In the genomic region with DNA sequence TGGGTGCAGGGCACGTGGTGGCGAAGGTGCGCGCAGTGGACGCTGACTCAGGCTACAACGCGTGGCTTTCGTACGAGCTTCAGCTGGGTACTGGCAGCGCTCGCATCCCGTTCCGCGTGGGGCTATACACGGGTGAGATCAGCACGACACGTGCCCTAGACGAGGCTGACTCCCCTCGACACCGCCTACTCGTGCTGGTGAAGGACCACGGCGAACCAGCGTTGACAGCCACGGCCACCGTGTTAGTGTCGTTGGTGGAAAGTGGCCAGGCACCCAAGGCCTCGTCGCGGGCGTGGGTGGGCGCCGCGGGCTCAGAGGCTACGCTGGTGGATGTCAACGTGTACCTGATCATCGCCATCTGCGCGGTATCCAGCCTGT, we compare ENCODE assay signal across 23 cellular contexts. TPM values are rescaled to one million over a fixed set of nuclear protein-coding genes. Genes with fewer than 3 reads are reported as not detected.
DNase-seq lines count a peak whose midpoint lies in the region; ATAC-seq, FAIRE-seq and TF ChIP-seq lines count a peak whose summit lies in the region.
"Had no signal": no experiment of that assay in that cellular context is flagged by ENCODE, and none has a peak within 500 bp of the region (broad histone marks: within the 10 kb centered on the region; RNA-seq: fewer than 3 reads in every experiment).

No MANE protein-coding gene starts in this region.

- H3K4me2 ChIP-seq in H1 (ENCODE audit: insufficient read depth in 1 of 2, low read depth in 2 of 2, low read length in 2 of 2) (no peak overlapping the region), neural cell (ENCODE audit: low read length) (no peak overlapping the region)
- H3K4me2 ChIP-seq: A549; BLaER1 treated with 17β-estradiol and CSF1 and Interleukin-3, amounts not matched to agents 10 nM and 100 nM had no signal

- no peak overlapping the region for H3K27ac Mint-ChIP-seq in CD4-positive, alpha-beta memory T cell
- H3K27ac Mint-ChIP-seq: CD14-positive monocyte; CD8-positive, alpha-beta T cell had no signal

- intact Hi-C loops in posterior vena cava (cut with DNase I): no loop called here
- intact Hi-C loops in CD4-positive, alpha-beta memory T cell (cut with micrococcal nuclease): no loop called here

- no peaks in the 10 kb centered on the region for H3K23me2 ChIP-seq in H1 (ENCODE audit: low read depth, low read length)

- H2BK120ac ChIP-seq in H1 (replicated peaks; ENCODE audit: low read depth, low read length): no peak overlapping the region

- CTCF ChIA-PET in H1 (lab: Charles Lee; ENCODE audit: partially characterized antibody): interaction anchor here (3.8 to 5.7 kb wide), 2 partner anchors 10 to 44 kb away, joined by 19 to 59 read pairs; partner anchors contain the start of genes PCDHA4 and PCDHA8
- CTCF ChIA-PET in CD4-positive, alpha-beta memory T cell (lab: Charles Lee; ENCODE audit: partially characterized antibody): no interaction called here

- H2AK5ac ChIP-seq in H1 (ENCODE audit: low read depth, low read length): no peak overlapping the region

- H3K79me2 ChIP-seq in H1 (ENCODE audit: control insufficient read depth in 1 of 2, insufficient read depth in 2 of 2, low read length in 2 of 2): no peaks in the 10 kb centered on the region
- H3K79me2 ChIP-seq in neural cell (replicated peaks; ENCODE audit: insufficient read depth, low read length): peaks cover 5% of the 10 kb centered on the region

- H3K4me3 Mint-ChIP-seq in CD4-positive, alpha-beta memory T cell: no peak overlapping the region
- H3K4me3 Mint-ChIP-seq: CD14-positive monocyte; CD8-positive, alpha-beta T cell had no signal

- no peak for TF ChIP-seq POLR2A in H1 (IDR thresholded peaks at IDR 0.05; ENCODE audit: control extremely low read depth in 1 of 2, low read depth in 2 of 2, low read length in 2 of 2)

- peaks cover 0 to 6% of the 10 kb centered on the region in 2 donors for H3K36me3 Mint-ChIP-seq in CD4-positive, alpha-beta memory T cell
- H3K36me3 Mint-ChIP-seq: CD14-positive monocyte had no signal

- no peak for FAIRE-seq in H1 (lab: Jason Lieb, UNC)
- FAIRE-seq: A549, G401.6, GM12892 had no signal

- no peak overlapping the region for H2BK20ac ChIP-seq in H1 (ENCODE audit: low read length)

- H3K4me1 ChIP-seq in RWPE2 (ENCODE audit: insufficient read depth, poor library complexity, severe bottlenecking) (no peaks in the 10 kb centered on the region), H1 (replicated peaks in 1 of 4; ENCODE audit: control insufficient read depth in 3 of 4, insufficient read depth in 4 of 4, low read length in 3 of 4) (no peaks in the 10 kb centered on the region)
- no peaks in the 10 kb centered on the region for H3K4me1 ChIP-seq in CD4-positive, alpha-beta memory T cell (ENCODE audit: insufficient read depth, low read length)
- H3K4me1 ChIP-seq: A549; BE2C; BLaER1 treated with 17β-estradiol and CSF1 and Interleukin-3, amounts not matched to agents 10 nM and 100 nM; Caco-2 had no signal

- H3K9me2 ChIP-seq in neural cell (ENCODE audit: insufficient read depth, low read length): no peaks in the 10 kb centered on the region

- H3K79me1 ChIP-seq in H1 (ENCODE audit: low read depth, low read length): no peaks in the 10 kb centered on the region

- H3K27ac ChIP-seq in RWPE2 (ENCODE audit: poor library complexity, severe bottlenecking) (no peak overlapping the region), H1 (ENCODE audit: low read depth, low read length) (no peak overlapping the region), neural cell (ENCODE audit: low read length) (no peak overlapping the region)
- no peak overlapping the region for H3K27ac ChIP-seq in CD4-positive, alpha-beta memory T cell (ENCODE audit: low read depth, low read length)
- H3K27ac ChIP-seq: A549; BLaER1 treated with 17β-estradiol and CSF1 and Interleukin-3, amounts not matched to agents 10 nM and 100 nM had no signal

- H2AFZ ChIP-seq in H1 (ENCODE audit: low read length): no peak overlapping the region
- no peak overlapping the region for H2AFZ ChIP-seq in neural cell (ENCODE audit: low read depth, low read length)

- H2BK15ac ChIP-seq in H1 (ENCODE audit: low read length): no peak overlapping the region

- TF ChIP-seq RAD21 in H1 (IDR thresholded peaks at IDR 0.05 in 1 of 2, conservative IDR thresholded peaks at IDR 0.05 in 1 of 2; ENCODE audit: low read depth in 2 of 2, low read length in 2 of 2) (no peak), neural cell (conservative IDR thresholded peaks at IDR 0.05) (no peak)

- no peak overlapping the region for H2BK12ac ChIP-seq in H1 (ENCODE audit: low read depth, low read length)

- H2BK5ac ChIP-seq in H1 (ENCODE audit: low read depth, low read length): no peak overlapping the region

- H3K36me3 ChIP-seq in RWPE2 (ENCODE audit: low read depth): no peaks in the 10 kb centered on the region
- peaks cover 0 to 14% (median 0%) of the 10 kb centered on the region in 4 experiments; a peak in 1 of 8 replicates for H3K36me3 ChIP-seq in H1 (ENCODE audit: control insufficient read depth in 2 of 4, insufficient read depth in 4 of 4, low read length in 3 of 4)
- H3K36me3 ChIP-seq in neural cell (ENCODE audit: insufficient read depth, low read length): peaks cover 26% of the 10 kb centered on the region
- H3K36me3 ChIP-seq in CD4-positive, alpha-beta memory T cell (ENCODE audit: insufficient read depth, low read length): no peaks in the 10 kb centered on the region
- H3K36me3 ChIP-seq: BLaER1 treated with 17β-estradiol and CSF1 and Interleukin-3, amounts not matched to agents 10 nM and 100 nM had no signal

- H3K9me3 ChIP-seq in RWPE2 (ENCODE audit: severe bottlenecking) (peaks cover 4% of the 10 kb centered on the region), H1 (ENCODE audit: insufficient read depth in 2 of 2, low read depth in 1 of 2, low read length in 1 of 2) (peaks cover 3 to 24% of the 10 kb centered on the region in 2 experiments; a peak in 3 of 4 replicates), neural cell (ENCODE audit: low read length) (peaks cover 71% of the 10 kb centered on the region)
- peaks cover 0 to 4% of the 10 kb centered on the region in 2 donors for H3K9me3 ChIP-seq in CD4-positive, alpha-beta memory T cell (ENCODE audit: control insufficient read depth in 1 of 2, low read length in 2 of 2)

- H3K14ac ChIP-seq in H1 (ENCODE audit: insufficient read length): no peak overlapping the region

- TF ChIP-seq EP300 in H1 (IDR thresholded peaks at IDR 0.05; ENCODE audit: borderline replicate concordance in 1 of 2, low read depth in 2 of 2, low read length in 2 of 2): no peak
- TF ChIP-seq EP300 in neural cell (conservative IDR thresholded peaks at IDR 0.05; ENCODE audit: poor library complexity, severe bottlenecking): no peak

- no peak overlapping the region for H3K56ac ChIP-seq in H1 (replicated peaks; ENCODE audit: insufficient read length, low read depth, low read length)

- ATAC-seq in RWPE2 (ENCODE audit: low read depth): no peak
- ATAC-seq: A549; CD8-positive, alpha-beta T cell had no signal

- H4K20me1 ChIP-seq in H1 (replicated peaks in 1 of 2; ENCODE audit: control insufficient read depth in 1 of 2, insufficient read depth in 2 of 2, low read length in 2 of 2): no peaks in the 10 kb centered on the region
- H4K20me1 ChIP-seq in neural cell (ENCODE audit: insufficient read depth): no peaks in the 10 kb centered on the region
- H4K20me1 ChIP-seq: BLaER1 treated with 17β-estradiol and CSF1 and Interleukin-3, amounts not matched to agents 10 nM and 100 nM had no signal

- no peak overlapping the region for H4K91ac ChIP-seq in H1 (replicated peaks; ENCODE audit: insufficient read length, low read length)

- no peak overlapping the region for H3K4ac ChIP-seq in H1 (replicated peaks; ENCODE audit: insufficient read length, low read depth, low read length)

- H3K27me3 ChIP-seq in RWPE2 (ENCODE audit: insufficient read depth, poor library complexity, severe bottlenecking) (peaks cover 40% of the 10 kb centered on the region), H1 (replicated peaks in 1 of 4; ENCODE audit: control insufficient read depth in 3 of 4, extremely low read depth in 1 of 4, insufficient read depth in 3 of 4, low read length in 3 of 4) (no peaks in the 10 kb centered on the region), neural cell (ENCODE audit: insufficient read depth, low read depth, low read length) (no peaks in the 10 kb centered on the region)
- H3K27me3 ChIP-seq in CD4-positive, alpha-beta memory T cell (ENCODE audit: insufficient read depth, low read length): peaks cover 5% of the 10 kb centered on the region
- H3K27me3 ChIP-seq: BE2C; BLaER1 treated with 17β-estradiol and CSF1 and Interleukin-3, amounts not matched to agents 10 nM and 100 nM had no signal

- no peak overlapping the region for H3K18ac ChIP-seq in H1 (ENCODE audit: extremely low read depth, low read length)

- WGBS in H1 (ENCODE audit: extremely low coverage in 1 of 2, insufficient coverage in 1 of 2, insufficient read length in 1 of 2, insufficient replicate concordance in 2 of 2, low coverage in 1 of 2, low lambda C conversion rate in 2 of 2, missing lambda C conversion rate in 1 of 2), 2 experiments: 96% methylated on average over 23 of the region's 39 CpGs; no CpG with 5 or more reads in 1 of the 2 experiments

- no peak overlapping the region for H4K5ac ChIP-seq in H1 (ENCODE audit: insufficient read length, low read depth, low read length)

- H3K4me3 ChIP-seq in RWPE2 (ENCODE audit: severe bottlenecking): no peak overlapping the region
- no peak overlapping the region for H3K4me3 ChIP-seq in H1 (ENCODE audit: extremely low read depth in 1 of 4, insufficient read depth in 2 of 4, low read depth in 3 of 4, low read length in 4 of 4)
- peak overlapping the region; percentile 59 for H3K4me3 ChIP-seq in neural cell (ENCODE audit: low read length)
- H3K4me3 ChIP-seq in CD4-positive, alpha-beta memory T cell (ENCODE audit: low read length in 2 of 2): no peak overlapping the region
- H3K4me3 ChIP-seq: A549; BLaER1 treated with 17β-estradiol and CSF1 and Interleukin-3, amounts not matched to agents 10 nM and 100 nM had no signal

- DNase-seq in RWPE2 (ENCODE audit: low spot score): peak; percentile 57
- DNase-seq in H1 (ENCODE audit: low read depth in 1 of 2, low spot score in 2 of 2): no peak
- peak; percentile 77 for DNase-seq in posterior vena cava (ENCODE audit: low spot score)
- no peak for DNase-seq in NCI-H187 treated with DMSO at 0.1 percent for 48 hours (lab: John Stamatoyannopoulos, UW)
- no peak for DNase-seq in CD4-positive, alpha-beta memory T cell
- no peak for DNase-seq in activated CD4-positive, alpha-beta T cell treated with anti-CD3 and anti-CD28 coated beads, Interleukin-2, amount 50 U/mL, for 48 hours
- DNase-seq: 8988T; ACHN; AML-193; BE2C; Caco-2; CD8-positive, alpha-beta T cell; DMS153; DND-41; GOT3; H7; HCEC 1CT had no signal

- H3K9me3 Mint-ChIP-seq in CD4-positive, alpha-beta memory T cell: peaks cover 4 to 76% (median 60%) of the 10 kb centered on the region in 8 donors

- H4K8ac ChIP-seq in H1 (ENCODE audit: extremely low read depth, insufficient read depth, low read length): peak overlapping the region; percentile 79; the same call in 1 of the 2 replicates

- TF ChIP-seq CTCF in RWPE2 (IDR thresholded peaks at IDR 0.05; ENCODE audit: poor library complexity, severe bottlenecking): no peak
- no peak for TF ChIP-seq CTCF in H1 (IDR thresholded peaks at IDR 0.05; ENCODE audit: control extremely low read depth in 1 of 3, insufficient read depth in 1 of 3, low read depth in 1 of 3, low read length in 3 of 3)
- TF ChIP-seq CTCF in neural cell (IDR thresholded peaks at IDR 0.05; ENCODE audit: poor library complexity, severe bottlenecking): no peak

- H3F3A ChIP-seq in neural cell (ENCODE audit: insufficient read depth, low read length, poor library complexity, severe bottlenecking): no peaks in the 10 kb centered on the region

- no peak overlapping the region for H3K23ac ChIP-seq in H1 (ENCODE audit: insufficient read length)

- H3K27me3 Mint-ChIP-seq in CD4-positive, alpha-beta memory T cell: peaks cover 16% of the 10 kb centered on the region in 2 donors

- no peaks in the 10 kb centered on the region for H3K4me1 Mint-ChIP-seq in CD4-positive, alpha-beta memory T cell
- H3K4me1 Mint-ChIP-seq: CD14-positive monocyte had no signal

- POLR2A ChIA-PET in H1 (lab: Charles Lee; ENCODE audit: partially characterized antibody): interaction anchor here (1.6 kb wide), 1 partner anchor 11 kb away, joined by 3 read pairs; the partner anchor contains the start of gene PCDHA1
- POLR2A ChIA-PET in CD4-positive, alpha-beta memory T cell (lab: Charles Lee; ENCODE audit: partially characterized antibody): no interaction called here

- no peak overlapping the region for H3K9ac ChIP-seq in H1 (replicated peaks in 1 of 4; ENCODE audit: extremely low read depth in 1 of 4, low read depth in 3 of 4, low read length in 3 of 4)
- H3K9ac ChIP-seq in neural cell (ENCODE audit: low read length): no peak overlapping the region
- H3K9ac ChIP-seq: BLaER1 treated with 17β-estradiol and CSF1 and Interleukin-3, amounts not matched to agents 10 nM and 100 nM had no signal

RNA-seq across cellular contexts. Expression of gene PCDHA2, which starts 2.1 kb away (rescaled TPM):
- total RNA-seq in H1 (2021; fragmentation: NEBNext Ultra II Directional; extraction: Animal tissue kit (Norgen Biotek cat#: 25700)): 1.9 TPM in 2 replicates
- polyA plus RNA-seq in H1 (2011; rRNA removed) (0.86 and 1.2 TPM in 2 replicates), neural cell (8.7 and 9.9 TPM in 2 replicates)
- polyA plus RNA-seq in H1 (2011; cell fraction: cytosol; rRNA removed): 1.3 TPM
- polyA plus RNA-seq in H1 (2011; cell fraction: nucleus; rRNA removed): 2.1 TPM
- 1.8 to 2.9 TPM (median 2.4 TPM) in 4 replicates for polyA plus RNA-seq in H1 (2012, experiment 1 of 2)
- 0.24 TPM for polyA plus RNA-seq in H1 (2012, experiment 2 of 2)
- polyA plus RNA-seq in H1 (2013, experiment 1 of 2): 0.99 TPM
- 0.85 TPM for polyA plus RNA-seq in H1 (2013, experiment 2 of 2)
- 3.0 and 3.4 TPM in 2 replicates for polyA minus RNA-seq in H1 (2011; rRNA and poly(A)+ RNA removed)
- 2.8 TPM for polyA minus RNA-seq in H1 (2011; cell fraction: cytosol; rRNA and poly(A)+ RNA removed)
- polyA minus RNA-seq in H1 (2011; cell fraction: nucleus; rRNA and poly(A)+ RNA removed): 13.8 TPM
- polyA minus RNA-seq in neural cell: 29.2 and 35.8 TPM in 2 replicates
- total RNA-seq in posterior vena cava: under 1 TPM in 1 of 2 donors, not detected in 1; 0.14 TPM
- total RNA-seq in CD4-positive, alpha-beta memory T cell: not detected
- polyA plus RNA-seq in CD4-positive, alpha-beta memory T cell: not detected
- total RNA-seq: Caco-2; CD8-positive, alpha-beta T cell; H7 had no signal
- polyA plus RNA-seq: CD14-positive monocyte had no signal

RNA-seq across cellular contexts. Expression of gene PCDHA3, which starts 4.2 kb away (rescaled TPM):
- total RNA-seq in H1 (2021; fragmentation: NEBNext Ultra II Directional; extraction: Animal tissue kit (Norgen Biotek cat#: 25700)): 0.67 and 0.80 TPM in 2 replicates
- 0.48 and 0.61 TPM in 2 replicates for polyA plus RNA-seq in H1 (2011; rRNA removed)
- 0.71 TPM for polyA plus RNA-seq in H1 (2011; cell fraction: cytosol; rRNA removed)
- 1.7 TPM for polyA plus RNA-seq in H1 (2011; cell fraction: nucleus; rRNA removed)
- 0.69 to 1.7 TPM (median 1.3 TPM) in 4 replicates for polyA plus RNA-seq in H1 (2012, experiment 1 of 2)
- polyA plus RNA-seq in H1 (2012, experiment 2 of 2): 0.21 TPM
- 1.7 TPM for polyA plus RNA-seq in H1 (2013, experiment 1 of 2)
- polyA plus RNA-seq in H1 (2013, experiment 2 of 2): 1.3 TPM
- 0.88 and 1.5 TPM in 2 replicates for polyA minus RNA-seq in H1 (2011; rRNA and poly(A)+ RNA removed)
- 0.66 TPM for polyA minus RNA-seq in H1 (2011; cell fraction: cytosol; rRNA and poly(A)+ RNA removed)
- polyA minus RNA-seq in H1 (2011; cell fraction: nucleus; rRNA and poly(A)+ RNA removed): 6.1 TPM
- polyA plus RNA-seq in neural cell: 1.7 and 3.0 TPM in 2 replicates
- 12.9 and 15.3 TPM in 2 replicates for polyA minus RNA-seq in neural cell
- under 1 TPM; 0.19 to 0.23 TPM for total RNA-seq in posterior vena cava
- not detected for total RNA-seq in CD4-positive, alpha-beta memory T cell
- polyA plus RNA-seq in CD4-positive, alpha-beta memory T cell: not detected
- total RNA-seq: Caco-2; CD8-positive, alpha-beta T cell; H7 had no signal
- polyA plus RNA-seq: CD14-positive monocyte had no signal

RNA-seq across cellular contexts. Expression of gene PCDHA4, which starts 10.2 kb away (rescaled TPM):
- total RNA-seq in H1 (2021; fragmentation: NEBNext Ultra II Directional; extraction: Animal tissue kit (Norgen Biotek cat#: 25700)): 5.3 and 5.7 TPM in 2 replicates
- polyA plus RNA-seq in H1 (2011; rRNA removed) (3.7 and 3.8 TPM in 2 replicates), neural cell (43.6 and 47.6 TPM in 2 replicates)
- polyA plus RNA-seq in H1 (2011; cell fraction: cytosol; rRNA removed): 3.8 TPM
- 6.3 TPM for polyA plus RNA-seq in H1 (2011; cell fraction: nucleus; rRNA removed)
- 3.1 to 4.6 TPM (median 3.9 TPM) in 4 replicates for polyA plus RNA-seq in H1 (2012, experiment 1 of 2)
- 2.0 TPM for polyA plus RNA-seq in H1 (2012, experiment 2 of 2)
- 4.8 TPM for polyA plus RNA-seq in H1 (2013, experiment 1 of 2)
- 4.7 TPM for polyA plus RNA-seq in H1 (2013, experiment 2 of 2)
- polyA minus RNA-seq in H1 (2011; rRNA and poly(A)+ RNA removed): 8.7 and 11.0 TPM in 2 replicates
- 7.2 TPM for polyA minus RNA-seq in H1 (2011; cell fraction: cytosol; rRNA and poly(A)+ RNA removed)
- polyA minus RNA-seq in H1 (2011; cell fraction: nucleus; rRNA and poly(A)+ RNA removed): 23.3 TPM
- 130 and 144 TPM in 2 replicates for polyA minus RNA-seq in neural cell
- total RNA-seq in posterior vena cava: under 1 TPM; 0.32 to 0.48 TPM
- not detected for total RNA-seq in CD4-positive, alpha-beta memory T cell
- polyA plus RNA-seq in CD4-positive, alpha-beta memory T cell: not detected
- total RNA-seq: CD8-positive, alpha-beta T cell had no signal
- polyA plus RNA-seq: CD14-positive monocyte had no signal

RNA-seq across cellular contexts. Expression of gene PCDHA1, which starts 10.8 kb away (rescaled TPM):
- 0.50 and 0.52 TPM in 2 replicates for total RNA-seq in H1 (2021; fragmentation: NEBNext Ultra II Directional; extraction: Animal tissue kit (Norgen Biotek cat#: 25700))
- 0.23 and 0.52 TPM in 2 replicates for polyA plus RNA-seq in H1 (2011; rRNA removed)
- 0.54 TPM for polyA plus RNA-seq in H1 (2011; cell fraction: cytosol; rRNA removed)
- polyA plus RNA-seq in H1 (2011; cell fraction: nucleus; rRNA removed): 0.80 TPM
- 0.29 to 0.62 TPM (median 0.52 TPM) in 4 replicates for polyA plus RNA-seq in H1 (2012, experiment 1 of 2)
- polyA plus RNA-seq in H1 (2012, experiment 2 of 2): 0.12 TPM
- polyA plus RNA-seq in H1 (2013, experiment 1 of 2): 2.6 TPM
- polyA plus RNA-seq in H1 (2013, experiment 2 of 2): 2.3 TPM
- 0.34 and 0.54 TPM in 2 replicates for polyA minus RNA-seq in H1 (2011; rRNA and poly(A)+ RNA removed)
- polyA minus RNA-seq in H1 (2011; cell fraction: cytosol; rRNA and poly(A)+ RNA removed): 1.0 TPM
- polyA minus RNA-seq in H1 (2011; cell fraction: nucleus; rRNA and poly(A)+ RNA removed): 1.4 TPM
- 0.28 TPM in 1 of 2 replicates, not detected in the other for polyA plus RNA-seq in neural cell
- 0.24 and 0.35 TPM in 2 replicates for polyA minus RNA-seq in neural cell
- total RNA-seq in posterior vena cava: not detected
- not detected for total RNA-seq in CD4-positive, alpha-beta memory T cell
- polyA plus RNA-seq in CD4-positive, alpha-beta memory T cell: not detected
- total RNA-seq: Caco-2; CD8-positive, alpha-beta T cell; H7 had no signal
- polyA plus RNA-seq: CD14-positive monocyte had no signal

RNA-seq across cellular contexts. Expression of gene PCDHA5, which starts 24.7 kb away (rescaled TPM):
- total RNA-seq in H1 (2021; fragmentation: NEBNext Ultra II Directional; extraction: Animal tissue kit (Norgen Biotek cat#: 25700)): 0.52 and 0.76 TPM in 2 replicates
- polyA plus RNA-seq in H1 (2011; rRNA removed) (0.28 and 0.33 TPM in 2 replicates), neural cell (1.4 and 2.2 TPM in 2 replicates)
- polyA plus RNA-seq in H1 (2011; cell fraction: cytosol; rRNA removed): 0.23 TPM
- 1.3 TPM for polyA plus RNA-seq in H1 (2011; cell fraction: nucleus; rRNA removed)
- 0.49 to 0.62 TPM (median 0.55 TPM) in 4 replicates for polyA plus RNA-seq in H1 (2012, experiment 1 of 2)
- not detected for polyA plus RNA-seq in H1 (2012, experiment 2 of 2)
- 0.26 TPM for polyA plus RNA-seq in H1 (2013, experiment 1 of 2)
- 0.18 TPM for polyA plus RNA-seq in H1 (2013, experiment 2 of 2)
- 1.3 TPM in 2 replicates for polyA minus RNA-seq in H1 (2011; rRNA and poly(A)+ RNA removed)
- 0.73 TPM for polyA minus RNA-seq in H1 (2011; cell fraction: cytosol; rRNA and poly(A)+ RNA removed)
- 6.5 TPM for polyA minus RNA-seq in H1 (2011; cell fraction: nucleus; rRNA and poly(A)+ RNA removed)
- polyA minus RNA-seq in neural cell: 29.2 and 35.3 TPM in 2 replicates
- total RNA-seq in posterior vena cava: under 1 TPM; 0.14 TPM
- not detected for total RNA-seq in CD4-positive, alpha-beta memory T cell
- not detected for polyA plus RNA-seq in CD4-positive, alpha-beta memory T cell
- total RNA-seq: Caco-2; CD8-positive, alpha-beta T cell had no signal
- polyA plus RNA-seq: CD14-positive monocyte had no signal

Comparison
In these comparisons a context has a peak if more than half of its experiments do, and no peak if none do; other contexts are left out.
1. DNase-seq: peak in RWPE2 (single experiment) and posterior vena cava (single experiment); none in H1 (0 of 2), NCI-H187 treated with DMSO at 0.1 percent for 48 hours (single experiment), CD4-positive, alpha-beta memory T cell (0 of 5) and activated CD4-positive, alpha-beta T cell treated with anti-CD3 and anti-CD28 coated beads, Interleukin-2, amount 50 U/mL, for 48 hours (0 of 2).